Comparison of ENCODE assay signal across 8 cellular contexts in genomic region chr9:9942764-9943424, GRCh38.
DNase-seq lines count a peak whose midpoint lies in the region; ATAC-seq and TF ChIP-seq lines count a peak whose summit lies in the region.

No MANE protein-coding gene starts in this region.

- no peaks in the 10 kb centered on the region for H3K4me1 ChIP-seq in tibial artery

- no peaks in the 10 kb centered on the region for H4K20me1 ChIP-seq in neural cell (ENCODE audit: insufficient read depth)

- H3K4me2 ChIP-seq in neural cell (ENCODE audit: low read length) = no peak overlapping the region

- TF ChIP-seq RAD21 in neural cell (conservative IDR thresholded peaks at IDR 0.05) = peak; percentile 96

- H3K9me3 ChIP-seq in neural cell (ENCODE audit: low read length) = no peaks in the 10 kb centered on the region
- no peaks in the 10 kb centered on the region for H3K9me3 ChIP-seq in tibial artery

- no peaks in the 10 kb centered on the region for H3F3A ChIP-seq in neural cell (ENCODE audit: insufficient read depth, low read length, poor library complexity, severe bottlenecking)

- intact Hi-C loops in tibial artery (cut with DNase I; ENCODE audit: low total_unique reads) = no loop called here

- peak; percentile 39 for TF ChIP-seq EP300 in neural cell (conservative IDR thresholded peaks at IDR 0.05; ENCODE audit: poor library complexity, severe bottlenecking)

- DNase-seq in COR-L47 (lab: John Stamatoyannopoulos, UW) (peak; percentile 20), NCI-H748 treated with DMSO at 0.1 percent for 48 hours (lab: John Stamatoyannopoulos, UW) (peak; percentile 69), activated T-cell treated with anti-CD3 and anti-CD28 coated beads for 1 hour (ENCODE audit: low read depth) (peak; percentile 17), fibroblast of mammary gland (ENCODE audit: low read depth) (peak; percentile 51), tibial artery (peak; percentile 34 to 67)

- ATAC-seq in GM19372 (IDR thresholded peaks at IDR 0.05; ENCODE audit: low read depth, unreplicated experiment) = peak; percentile 72
- ATAC-seq in HG03457 (IDR thresholded peaks at IDR 0.05; ENCODE audit: unreplicated experiment) = peak; percentile 73

- H3K27ac ChIP-seq in neural cell (ENCODE audit: low read length) = no peak overlapping the region
- H3K27ac ChIP-seq in tibial artery = no peak overlapping the region

- no peak overlapping the region for H2AFZ ChIP-seq in neural cell (ENCODE audit: low read depth, low read length)

- no peaks in the 10 kb centered on the region for H3K9me2 ChIP-seq in neural cell (ENCODE audit: insufficient read depth, low read length)

- H3K4me3 ChIP-seq in fibroblast of mammary gland (ENCODE audit: control insufficient read depth, low read depth, low read length) (no peak overlapping the region), neural cell (ENCODE audit: low read length) (no peak overlapping the region), tibial artery (no peak overlapping the region)

- H3K9ac ChIP-seq in neural cell (ENCODE audit: low read length) = no peak overlapping the region

- H3K36me3 ChIP-seq in neural cell (ENCODE audit: insufficient read depth, low read length) (no peaks in the 10 kb centered on the region), tibial artery (no peaks in the 10 kb centered on the region)

- H3K79me2 ChIP-seq in neural cell (replicated peaks; ENCODE audit: insufficient read depth, low read length) = no peaks in the 10 kb centered on the region

- TF ChIP-seq CTCF in fibroblast of mammary gland (conservative IDR thresholded peaks at IDR 0.05; ENCODE audit: control insufficient read depth, insufficient read depth, low read depth, low read length) = peak; percentile 94
- peak; percentile 94 for TF ChIP-seq CTCF in neural cell (IDR thresholded peaks at IDR 0.05; ENCODE audit: poor library complexity, severe bottlenecking)
- peak; percentile 59 to 87 for TF ChIP-seq CTCF in tibial artery (IDR thresholded peaks at IDR 0.05)

- no peaks in the 10 kb centered on the region for H3K27me3 ChIP-seq in neural cell (ENCODE audit: insufficient read depth, low read depth, low read length)
- no peaks in the 10 kb centered on the region for H3K27me3 ChIP-seq in tibial artery

TF ChIP-seq in neural cell, 6 proteins besides CTCF, POLR2A, EP300 and RAD21:
- TF ChIP-seq MXI1 (conservative IDR thresholded peaks at IDR 0.05; ENCODE audit: poor library complexity, severe bottlenecking) (no peak), SMC3 (conservative IDR thresholded peaks at IDR 0.05; ENCODE audit: poor library complexity) (peak; percentile 94)

Comparison
In these comparisons a context has a peak if more than half of its experiments do, and no peak if none do; other contexts are left out.
1. DNase-seq: peak in every context shown above with its lines; median percentile 69 in NCI-H748 treated with DMSO at 0.1 percent for 48 hours; 51 in fibroblast of mammary gland; 50 in tibial artery; 20 in COR-L47; 17 in activated T-cell treated with anti-CD3 and anti-CD28 coated beads for 1 hour.